Comparison of ENCODE assay signal across 16 cellular contexts in genomic region chr2:27915191-27915590, GRCh38. TPM values are rescaled to one million over a fixed set of nuclear protein-coding genes. Genes with fewer than 3 reads are reported as not detected.
DNase-seq lines count a peak whose midpoint lies in the region; ATAC-seq, FAIRE-seq and TF ChIP-seq lines count a peak whose summit lies in the region.
"Had no signal": no experiment of that assay in that cellular context is flagged by ENCODE, and none has a peak within 500 bp of the region (broad histone marks: within the 10 kb centered on the region; RNA-seq: fewer than 3 reads in every experiment).

No MANE protein-coding gene starts in this region.

- no peaks in the 10 kb centered on the region for H3K27me3 ChIP-seq in RWPE2 (ENCODE audit: insufficient read depth, poor library complexity, severe bottlenecking)
- H3K27me3 ChIP-seq in lung (ENCODE audit: control insufficient read depth, insufficient read depth) = no peaks in the 10 kb centered on the region
- H3K27me3 ChIP-seq: colonic mucosa had no signal

- WGBS in lung, 2 donors = 52 to 68% methylated on average over 5 of the region's 5 CpGs

- FAIRE-seq in urothelium cell line (lab: Jason Lieb, UNC) = no peak

- no peak overlapping the region for H3K4me3 ChIP-seq in RWPE2 (ENCODE audit: severe bottlenecking)
- no peak overlapping the region for H3K4me3 ChIP-seq in fibroblast of the aortic adventitia (ENCODE audit: low read depth, low read length)
- H3K4me3 ChIP-seq in lung = no peak overlapping the region
- H3K4me3 ChIP-seq: colonic mucosa, PC-9 had no signal

- peaks cover 14% of the 10 kb centered on the region for H3K36me3 Mint-ChIP-seq in activated CD4-positive, alpha-beta T cell treated with anti-CD3 and anti-CD28 coated beads, Interleukin-2, amount 10 ng/mL, durations not matched to agents 24 days and 14 days (ENCODE audit: low read depth)
- H3K36me3 Mint-ChIP-seq: stimulated activated effector memory CD8-positive, alpha-beta T cell treated with anti-CD3 and anti-CD28 coated beads, Interleukin-12 subunit alpha, Interleukin-12 subunit beta, amount 100 ng/mL, for 72 hours had no signal

- H3K4me3 Mint-ChIP-seq in activated CD4-positive, alpha-beta T cell treated with anti-CD3 and anti-CD28 coated beads, Interleukin-2, amount 10 ng/mL, durations not matched to agents 24 days and 14 days = no peak overlapping the region
- H3K4me3 Mint-ChIP-seq: nephron progenitor cell; stimulated activated effector memory CD8-positive, alpha-beta T cell treated with anti-CD3 and anti-CD28 coated beads, Interleukin-12 subunit alpha, Interleukin-12 subunit beta, amount 100 ng/mL, for 72 hours had no signal

- H3K4me1 ChIP-seq in RWPE2 (ENCODE audit: insufficient read depth, poor library complexity, severe bottlenecking) (peaks cover 29% of the 10 kb centered on the region), lung (ENCODE audit: control insufficient read depth in 2 of 2, insufficient read depth in 2 of 2, low read length in 2 of 2) (peaks cover 1 to 17% of the 10 kb centered on the region in 2 donors)

- H3K27me3 Mint-ChIP-seq in activated CD4-positive, alpha-beta T cell treated with anti-CD3 and anti-CD28 coated beads, Interleukin-2, amount 10 ng/mL, durations not matched to agents 24 days and 14 days = no peaks in the 10 kb centered on the region

- no peaks in the 10 kb centered on the region for H3K36me3 ChIP-seq in RWPE2 (ENCODE audit: low read depth)
- H3K36me3 ChIP-seq in lung (ENCODE audit: control insufficient read depth in 2 of 2, insufficient read depth in 2 of 2, low read length in 2 of 2) = no peaks in the 10 kb centered on the region
- H3K36me3 ChIP-seq: colonic mucosa had no signal

- no peaks in the 10 kb centered on the region for H3K9me3 Mint-ChIP-seq in activated CD4-positive, alpha-beta T cell treated with anti-CD3 and anti-CD28 coated beads, Interleukin-2, amount 10 ng/mL, durations not matched to agents 24 days and 14 days
- H3K9me3 Mint-ChIP-seq: nephron progenitor cell; stimulated activated effector memory CD8-positive, alpha-beta T cell treated with anti-CD3 and anti-CD28 coated beads, Interleukin-12 subunit alpha, Interleukin-12 subunit beta, amount 100 ng/mL, for 72 hours had no signal

- no peak for DNase-seq in RWPE2 (ENCODE audit: low spot score)
- DNase-seq in fibroblast of the aortic adventitia (ENCODE audit: low read depth) = peak; percentile 35
- DNase-seq in lung (ENCODE audit: low spot score) = no peak
- DNase-seq in superior temporal gyrus (ENCODE audit: extremely low spot score) = peak; percentile 57
- DNase-seq in activated CD4-positive, alpha-beta T cell treated with anti-CD3 and anti-CD28 coated beads, Interleukin-2, amount 10 ng/mL, durations not matched to agents 24 days and 14 days = no peak
- no peak for DNase-seq in epidermal melanocyte (ENCODE audit: insufficient read length, low spot score)
- no peak for DNase-seq in urothelium cell line (ENCODE audit: low spot score)
- DNase-seq: colonic mucosa, GDM1, hypothalamus, NCI-H2029, nephron progenitor cell, PC-9 had no signal

- TF ChIP-seq CTCF in RWPE2 (IDR thresholded peaks at IDR 0.05; ENCODE audit: poor library complexity, severe bottlenecking) = no peak
- TF ChIP-seq CTCF in fibroblast of the aortic adventitia (IDR thresholded peaks at IDR 0.05; ENCODE audit: insufficient read depth, low read length) = no peak
- TF ChIP-seq CTCF in lung (IDR thresholded peaks at IDR 0.05; ENCODE audit: control extremely low read depth, extremely low read depth) = no peak

- peak overlapping the region; percentile 71 for H3K27ac ChIP-seq in RWPE2 (ENCODE audit: poor library complexity, severe bottlenecking)
- peak overlapping the region in 1 of 2 donors; percentile 60 for H3K27ac ChIP-seq in lung (ENCODE audit: low read depth in 1 of 2, low read length in 1 of 2)
- H3K27ac ChIP-seq: colonic mucosa, PC-9 had no signal

- ATAC-seq in RWPE2 (ENCODE audit: low read depth) (no peak), lung (ENCODE audit: insufficient read depth, low FRiP score) (peak; percentile 47), GM18517 (IDR thresholded peaks at IDR 0.05; ENCODE audit: unreplicated experiment) (no peak)
- ATAC-seq: HCT116 had no signal

- H3K9me3 ChIP-seq in RWPE2 (ENCODE audit: severe bottlenecking) = no peaks in the 10 kb centered on the region
- H3K9me3 ChIP-seq in lung (ENCODE audit: control insufficient read depth in 2 of 2, insufficient read depth in 1 of 2, low read length in 1 of 2) = no peaks in the 10 kb centered on the region
- H3K9me3 ChIP-seq: colonic mucosa had no signal

- no peak overlapping the region for H3K27ac Mint-ChIP-seq in activated CD4-positive, alpha-beta T cell treated with anti-CD3 and anti-CD28 coated beads, Interleukin-2, amount 10 ng/mL, durations not matched to agents 24 days and 14 days
- H3K27ac Mint-ChIP-seq: nephron progenitor cell; stimulated activated effector memory CD8-positive, alpha-beta T cell treated with anti-CD3 and anti-CD28 coated beads, Interleukin-12 subunit alpha, Interleukin-12 subunit beta, amount 100 ng/mL, for 72 hours had no signal

- intact Hi-C loops in activated CD4-positive, alpha-beta T cell treated with anti-CD3 and anti-CD28 coated beads, Interleukin-2, amount 10 ng/mL, durations not matched to agents 24 days and 14 days (cut with micrococcal nuclease) = no loop called here

- peaks cover 8% of the 10 kb centered on the region for H3K4me1 Mint-ChIP-seq in activated CD4-positive, alpha-beta T cell treated with anti-CD3 and anti-CD28 coated beads, Interleukin-2, amount 10 ng/mL, durations not matched to agents 24 days and 14 days
- H3K4me1 Mint-ChIP-seq: nephron progenitor cell had no signal

RNA-seq across cellular contexts. Expression of gene BABAM2, which starts 24.7 kb away (rescaled TPM):
- total RNA-seq in fibroblast of the aortic adventitia (ENCODE audit: low replicate concordance) (18.8 and 45.3 TPM in 2 replicates), lung (10 to 100 TPM; 40.9 to 43.3 TPM)
- polyA plus RNA-seq in lung = 10 to 100 TPM; 19.0 to 26.4 TPM
- 45.9 and 46.7 TPM in 2 replicates for total RNA-seq in activated CD4-positive, alpha-beta T cell treated with anti-CD3 and anti-CD28 coated beads, Interleukin-2, amount 10 ng/mL, durations not matched to agents 24 days and 14 days

RNA-seq across cellular contexts. Expression of gene RBKS, which starts 25.0 kb away (rescaled TPM):
- 1.3 and 1.4 TPM in 2 replicates for total RNA-seq in fibroblast of the aortic adventitia (ENCODE audit: low replicate concordance)
- 1 to 10 TPM; 5.0 to 5.1 TPM for total RNA-seq in lung
- polyA plus RNA-seq in lung = 1 to 10 TPM; 3.9 to 4.9 TPM
- total RNA-seq in activated CD4-positive, alpha-beta T cell treated with anti-CD3 and anti-CD28 coated beads, Interleukin-2, amount 10 ng/mL, durations not matched to agents 24 days and 14 days = 1.3 and 1.4 TPM in 2 replicates

Comparison
In these comparisons a context has a peak if more than half of its experiments do, and no peak if none do; other contexts are left out.
1. DNase-seq: peak in fibroblast of the aortic adventitia (single experiment) and superior temporal gyrus (single experiment); none in RWPE2 (single experiment), lung (single experiment), activated CD4-positive, alpha-beta T cell treated with anti-CD3 and anti-CD28 coated beads, Interleukin-2, amount 10 ng/mL, durations not matched to agents 24 days and 14 days (single experiment), epidermal melanocyte (single experiment) and urothelium cell line (single experiment).